Comparison of ENCODE assay signal across 1 cellular context in the genomic region with DNA sequence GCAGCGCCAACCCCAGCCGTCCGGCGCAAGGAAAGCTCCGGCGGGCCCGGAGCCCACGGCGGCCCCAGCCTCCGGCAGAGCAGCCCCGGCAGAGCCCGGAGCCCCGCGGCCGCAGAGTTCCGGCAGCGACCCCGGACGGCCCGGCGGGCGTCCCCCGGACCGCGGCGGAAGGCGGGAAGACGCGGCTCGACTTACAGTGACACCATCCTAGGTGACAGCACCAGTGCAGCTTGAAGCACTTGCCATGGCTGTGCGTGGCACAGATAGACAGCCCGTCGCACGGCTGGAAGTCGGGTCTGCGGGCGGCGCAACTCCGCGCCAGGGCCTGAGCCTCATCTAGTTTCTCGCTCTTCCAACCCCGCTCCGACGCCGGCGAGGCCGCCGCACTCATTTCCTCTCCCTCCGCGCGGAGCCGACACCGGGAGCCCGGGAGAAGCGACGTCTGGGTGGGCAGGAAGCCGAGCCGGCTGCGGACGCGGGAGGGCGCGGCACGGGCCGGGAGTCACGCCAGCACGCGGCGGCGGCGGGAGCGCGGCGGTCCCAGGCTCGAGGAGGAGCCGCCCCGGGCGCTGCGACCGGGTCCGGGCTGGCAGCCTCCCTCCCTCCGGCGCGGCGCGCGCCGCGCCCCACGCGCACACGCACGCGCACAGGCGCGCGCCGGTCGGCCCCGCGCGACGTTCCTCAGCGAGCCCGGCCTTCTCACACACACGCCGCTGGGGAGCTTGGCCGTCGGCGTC.
TF ChIP-seq lines count a peak whose summit lies in the region.

A gene with protein sequence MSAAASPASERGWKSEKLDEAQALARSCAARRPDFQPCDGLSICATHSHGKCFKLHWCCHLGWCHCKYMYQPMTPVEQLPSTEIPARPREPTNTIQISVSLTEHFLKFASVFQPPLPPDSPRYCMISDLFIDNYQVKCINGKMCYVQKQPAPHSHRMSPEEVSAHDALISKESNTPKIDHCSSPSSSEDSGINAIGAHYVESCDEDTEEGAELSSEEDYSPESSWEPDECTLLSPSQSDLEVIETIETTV (minus strand): TSS at position 628 of the 737 bp plus-strand sequence. CDS start 237 bp downstream, at position 391.

TF ChIP-seq in HepG2, 621 proteins besides CTCF, POLR2A, EP300 and RAD21 (continued from another document and continues in another):
- TF ChIP-seq, protein P1, sequence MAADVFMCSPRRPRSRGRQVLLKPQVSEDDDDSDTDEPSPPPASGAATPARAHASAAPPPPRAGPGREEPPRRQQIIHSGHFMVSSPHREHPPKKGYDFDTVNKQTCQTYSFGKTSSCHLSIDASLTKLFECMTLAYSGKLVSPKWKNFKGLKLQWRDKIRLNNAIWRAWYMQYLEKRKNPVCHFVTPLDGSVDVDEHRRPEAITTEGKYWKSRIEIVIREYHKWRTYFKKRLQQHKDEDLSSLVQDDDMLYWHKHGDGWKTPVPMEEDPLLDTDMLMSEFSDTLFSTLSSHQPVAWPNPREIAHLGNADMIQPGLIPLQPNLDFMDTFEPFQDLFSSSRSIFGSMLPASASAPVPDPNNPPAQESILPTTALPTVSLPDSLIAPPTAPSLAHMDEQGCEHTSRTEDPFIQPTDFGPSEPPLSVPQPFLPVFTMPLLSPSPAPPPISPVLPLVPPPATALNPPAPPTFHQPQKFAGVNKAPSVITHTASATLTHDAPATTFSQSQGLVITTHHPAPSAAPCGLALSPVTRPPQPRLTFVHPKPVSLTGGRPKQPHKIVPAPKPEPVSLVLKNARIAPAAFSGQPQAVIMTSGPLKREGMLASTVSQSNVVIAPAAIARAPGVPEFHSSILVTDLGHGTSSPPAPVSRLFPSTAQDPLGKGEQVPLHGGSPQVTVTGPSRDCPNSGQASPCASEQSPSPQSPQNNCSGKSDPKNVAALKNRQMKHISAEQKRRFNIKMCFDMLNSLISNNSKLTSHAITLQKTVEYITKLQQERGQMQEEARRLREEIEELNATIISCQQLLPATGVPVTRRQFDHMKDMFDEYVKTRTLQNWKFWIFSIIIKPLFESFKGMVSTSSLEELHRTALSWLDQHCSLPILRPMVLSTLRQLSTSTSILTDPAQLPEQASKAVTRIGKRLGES (CRISPR knock-in tag; IDR thresholded peaks at IDR 0.05; ENCODE audit: borderline replicate concordance) = 0 out of 2 replicates have a peak, but pooled peaks have one; percentile 67
- TF ChIP-seq, protein P2, sequence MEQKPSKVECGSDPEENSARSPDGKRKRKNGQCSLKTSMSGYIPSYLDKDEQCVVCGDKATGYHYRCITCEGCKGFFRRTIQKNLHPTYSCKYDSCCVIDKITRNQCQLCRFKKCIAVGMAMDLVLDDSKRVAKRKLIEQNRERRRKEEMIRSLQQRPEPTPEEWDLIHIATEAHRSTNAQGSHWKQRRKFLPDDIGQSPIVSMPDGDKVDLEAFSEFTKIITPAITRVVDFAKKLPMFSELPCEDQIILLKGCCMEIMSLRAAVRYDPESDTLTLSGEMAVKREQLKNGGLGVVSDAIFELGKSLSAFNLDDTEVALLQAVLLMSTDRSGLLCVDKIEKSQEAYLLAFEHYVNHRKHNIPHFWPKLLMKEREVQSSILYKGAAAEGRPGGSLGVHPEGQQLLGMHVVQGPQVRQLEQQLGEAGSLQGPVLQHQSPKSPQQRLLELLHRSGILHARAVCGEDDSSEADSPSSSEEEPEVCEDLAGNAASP (CRISPR knock-in tag; IDR thresholded peaks at IDR 0.05; ENCODE audit: borderline replicate concordance) = no peak
- TF ChIP-seq HOXA9 (CRISPR knock-in tag; IDR thresholded peaks at IDR 0.05; ENCODE audit: borderline replicate concordance) (0 out of 2 replicates have a peak, but pooled peaks have one; percentile 84), MXD4 (CRISPR knock-in tag; IDR thresholded peaks at IDR 0.05) (no peak), RAD51 (IDR thresholded peaks at IDR 0.05; ENCODE audit: borderline replicate concordance) (no peak), CENPT (CRISPR knock-in tag; IDR thresholded peaks at IDR 0.05; ENCODE audit: low read depth) (no peak; the same call in 1 of the 2 replicates), RFX5 (IDR thresholded peaks at IDR 0.05; ENCODE audit: low read depth, low read length) (no peak), ZNF549 (CRISPR knock-in tag; IDR thresholded peaks at IDR 0.05) (no peak), RBM39 (IDR thresholded peaks at IDR 0.05; ENCODE audit: low read depth, low read length, poor library complexity, severe bottlenecking) (no peak), REL (CRISPR knock-in tag; conservative IDR thresholded peaks at IDR 0.05) (peak; percentile 82; the same call in 1 of the 2 replicates), LCORL (IDR thresholded peaks at IDR 0.05) (no peak), LCORL (CRISPR knock-in tag; IDR thresholded peaks at IDR 0.05) (no peak), ZFP1 (CRISPR knock-in tag; IDR thresholded peaks at IDR 0.05) (no peak), ZNF24 (IDR thresholded peaks at IDR 0.05) (no peak), ZNF121 (CRISPR knock-in tag; IDR thresholded peaks at IDR 0.05) (no peak), ZNF253 (CRISPR knock-in tag; IDR thresholded peaks at IDR 0.05; ENCODE audit: borderline replicate concordance) (0 out of 2 replicates have a peak, but pooled peaks have one; percentile 27), ELF3 (CRISPR knock-in tag; IDR thresholded peaks at IDR 0.05) (no peak), PHF8 (CRISPR knock-in tag; IDR thresholded peaks at IDR 0.05) (no peak; the same call in 1 of the 2 replicates), ZNF703 (CRISPR knock-in tag; IDR thresholded peaks at IDR 0.05; ENCODE audit: borderline replicate concordance) (no peak), MAZ (IDR thresholded peaks at IDR 0.05; ENCODE audit: borderline replicate concordance, low read depth, low read length) (no peak), MAZ (CRISPR knock-in tag; IDR thresholded peaks at IDR 0.05; ENCODE audit: low read depth) (peak; percentile 30; the same call in 1 of the 2 replicates), ZNF775 (CRISPR knock-in tag; IDR thresholded peaks at IDR 0.05; ENCODE audit: borderline replicate concordance) (no peak), ZNF430 (CRISPR knock-in tag; IDR thresholded peaks at IDR 0.05) (no peak)
- TF ChIP-seq, protein P3, sequence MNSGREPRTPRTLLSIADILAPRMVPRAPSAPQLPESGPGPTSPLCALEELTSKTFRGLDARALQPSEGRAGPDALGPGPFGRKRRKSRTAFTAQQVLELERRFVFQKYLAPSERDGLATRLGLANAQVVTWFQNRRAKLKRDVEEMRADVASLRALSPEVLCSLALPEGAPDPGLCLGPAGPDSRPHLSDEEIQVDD (CRISPR knock-in tag; IDR thresholded peaks at IDR 0.05; ENCODE audit: borderline replicate concordance) = no peak
- TF ChIP-seq, protein P4, sequence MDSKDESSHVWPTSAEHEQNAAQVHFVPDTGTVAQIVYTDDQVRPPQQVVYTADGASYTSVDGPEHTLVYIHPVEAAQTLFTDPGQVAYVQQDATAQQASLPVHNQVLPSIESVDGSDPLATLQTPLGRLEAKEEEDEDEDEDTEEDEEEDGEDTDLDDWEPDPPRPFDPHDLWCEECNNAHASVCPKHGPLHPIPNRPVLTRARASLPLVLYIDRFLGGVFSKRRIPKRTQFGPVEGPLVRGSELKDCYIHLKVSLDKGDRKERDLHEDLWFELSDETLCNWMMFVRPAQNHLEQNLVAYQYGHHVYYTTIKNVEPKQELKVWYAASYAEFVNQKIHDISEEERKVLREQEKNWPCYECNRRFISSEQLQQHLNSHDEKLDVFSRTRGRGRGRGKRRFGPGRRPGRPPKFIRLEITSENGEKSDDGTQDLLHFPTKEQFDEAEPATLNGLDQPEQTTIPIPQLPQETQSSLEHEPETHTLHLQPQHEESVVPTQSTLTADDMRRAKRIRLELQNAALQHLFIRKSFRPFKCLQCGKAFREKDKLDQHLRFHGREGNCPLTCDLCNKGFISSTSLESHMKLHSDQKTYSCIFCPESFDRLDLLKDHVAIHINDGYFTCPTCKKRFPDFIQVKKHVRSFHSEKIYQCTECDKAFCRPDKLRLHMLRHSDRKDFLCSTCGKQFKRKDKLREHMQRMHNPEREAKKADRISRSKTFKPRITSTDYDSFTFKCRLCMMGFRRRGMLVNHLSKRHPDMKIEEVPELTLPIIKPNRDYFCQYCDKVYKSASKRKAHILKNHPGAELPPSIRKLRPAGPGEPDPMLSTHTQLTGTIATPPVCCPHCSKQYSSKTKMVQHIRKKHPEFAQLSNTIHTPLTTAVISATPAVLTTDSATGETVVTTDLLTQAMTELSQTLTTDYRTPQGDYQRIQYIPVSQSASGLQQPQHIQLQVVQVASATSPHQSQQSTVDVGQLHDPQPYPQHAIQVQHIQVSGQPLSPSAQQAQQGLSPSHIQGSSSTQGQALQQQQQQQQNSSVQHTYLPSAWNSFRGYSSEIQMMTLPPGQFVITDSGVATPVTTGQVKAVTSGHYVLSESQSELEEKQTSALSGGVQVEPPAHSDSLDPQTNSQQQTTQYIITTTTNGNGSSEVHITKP (CRISPR knock-in tag; IDR thresholded peaks at IDR 0.05; ENCODE audit: low read depth) = no peak
- TF ChIP-seq, protein P5, sequence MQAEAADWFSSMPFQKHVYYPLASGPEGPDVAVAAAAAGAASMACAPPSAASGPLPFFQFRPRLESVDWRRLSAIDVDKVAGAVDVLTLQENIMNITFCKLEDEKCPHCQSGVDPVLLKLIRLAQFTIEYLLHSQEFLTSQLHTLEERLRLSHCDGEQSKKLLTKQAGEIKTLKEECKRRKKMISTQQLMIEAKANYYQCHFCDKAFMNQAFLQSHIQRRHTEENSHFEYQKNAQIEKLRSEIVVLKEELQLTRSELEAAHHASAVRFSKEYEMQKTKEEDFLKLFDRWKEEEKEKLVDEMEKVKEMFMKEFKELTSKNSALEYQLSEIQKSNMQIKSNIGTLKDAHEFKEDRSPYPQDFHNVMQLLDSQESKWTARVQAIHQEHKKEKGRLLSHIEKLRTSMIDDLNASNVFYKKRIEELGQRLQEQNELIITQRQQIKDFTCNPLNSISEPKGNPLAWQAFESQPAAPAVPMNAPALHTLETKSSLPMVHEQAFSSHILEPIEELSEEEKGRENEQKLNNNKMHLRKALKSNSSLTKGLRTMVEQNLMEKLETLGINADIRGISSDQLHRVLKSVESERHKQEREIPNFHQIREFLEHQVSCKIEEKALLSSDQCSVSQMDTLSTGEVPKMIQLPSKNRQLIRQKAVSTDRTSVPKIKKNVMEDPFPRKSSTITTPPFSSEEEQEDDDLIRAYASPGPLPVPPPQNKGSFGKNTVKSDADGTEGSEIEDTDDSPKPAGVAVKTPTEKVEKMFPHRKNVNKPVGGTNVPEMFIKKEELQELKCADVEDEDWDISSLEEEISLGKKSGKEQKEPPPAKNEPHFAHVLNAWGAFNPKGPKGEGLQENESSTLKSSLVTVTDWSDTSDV (CRISPR knock-in tag; IDR thresholded peaks at IDR 0.05) = 0 out of 2 replicates have a peak, but pooled peaks have one; percentile 31
- TF ChIP-seq, protein P6, sequence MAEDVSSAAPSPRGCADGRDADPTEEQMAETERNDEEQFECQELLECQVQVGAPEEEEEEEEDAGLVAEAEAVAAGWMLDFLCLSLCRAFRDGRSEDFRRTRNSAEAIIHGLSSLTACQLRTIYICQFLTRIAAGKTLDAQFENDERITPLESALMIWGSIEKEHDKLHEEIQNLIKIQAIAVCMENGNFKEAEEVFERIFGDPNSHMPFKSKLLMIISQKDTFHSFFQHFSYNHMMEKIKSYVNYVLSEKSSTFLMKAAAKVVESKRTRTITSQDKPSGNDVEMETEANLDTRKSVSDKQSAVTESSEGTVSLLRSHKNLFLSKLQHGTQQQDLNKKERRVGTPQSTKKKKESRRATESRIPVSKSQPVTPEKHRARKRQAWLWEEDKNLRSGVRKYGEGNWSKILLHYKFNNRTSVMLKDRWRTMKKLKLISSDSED (CRISPR knock-in tag; IDR thresholded peaks at IDR 0.05) = no peak
- TF ChIP-seq, protein P7, sequence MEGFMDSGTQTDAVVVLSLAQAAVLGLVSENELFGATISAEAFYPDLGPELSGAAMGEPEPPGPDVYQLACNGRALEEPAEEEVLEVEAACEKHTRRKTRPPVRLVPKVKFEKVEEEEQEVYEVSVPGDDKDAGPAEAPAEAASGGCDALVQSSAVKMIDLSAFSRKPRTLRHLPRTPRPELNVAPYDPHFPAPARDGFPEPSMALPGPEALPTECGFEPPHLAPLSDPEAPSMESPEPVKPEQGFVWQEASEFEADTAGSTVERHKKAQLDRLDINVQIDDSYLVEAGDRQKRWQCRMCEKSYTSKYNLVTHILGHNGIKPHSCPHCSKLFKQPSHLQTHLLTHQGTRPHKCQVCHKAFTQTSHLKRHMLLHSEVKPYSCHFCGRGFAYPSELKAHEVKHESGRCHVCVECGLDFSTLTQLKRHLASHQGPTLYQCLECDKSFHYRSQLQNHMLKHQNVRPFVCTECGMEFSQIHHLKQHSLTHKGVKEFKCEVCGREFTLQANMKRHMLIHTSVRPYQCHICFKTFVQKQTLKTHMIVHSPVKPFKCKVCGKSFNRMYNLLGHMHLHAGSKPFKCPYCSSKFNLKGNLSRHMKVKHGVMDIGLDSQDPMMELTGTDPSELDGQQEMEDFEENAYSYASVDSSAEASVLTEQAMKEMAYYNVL (CRISPR knock-in tag; IDR thresholded peaks at IDR 0.05; ENCODE audit: borderline replicate concordance) = no peak
- TF ChIP-seq, protein P8, sequence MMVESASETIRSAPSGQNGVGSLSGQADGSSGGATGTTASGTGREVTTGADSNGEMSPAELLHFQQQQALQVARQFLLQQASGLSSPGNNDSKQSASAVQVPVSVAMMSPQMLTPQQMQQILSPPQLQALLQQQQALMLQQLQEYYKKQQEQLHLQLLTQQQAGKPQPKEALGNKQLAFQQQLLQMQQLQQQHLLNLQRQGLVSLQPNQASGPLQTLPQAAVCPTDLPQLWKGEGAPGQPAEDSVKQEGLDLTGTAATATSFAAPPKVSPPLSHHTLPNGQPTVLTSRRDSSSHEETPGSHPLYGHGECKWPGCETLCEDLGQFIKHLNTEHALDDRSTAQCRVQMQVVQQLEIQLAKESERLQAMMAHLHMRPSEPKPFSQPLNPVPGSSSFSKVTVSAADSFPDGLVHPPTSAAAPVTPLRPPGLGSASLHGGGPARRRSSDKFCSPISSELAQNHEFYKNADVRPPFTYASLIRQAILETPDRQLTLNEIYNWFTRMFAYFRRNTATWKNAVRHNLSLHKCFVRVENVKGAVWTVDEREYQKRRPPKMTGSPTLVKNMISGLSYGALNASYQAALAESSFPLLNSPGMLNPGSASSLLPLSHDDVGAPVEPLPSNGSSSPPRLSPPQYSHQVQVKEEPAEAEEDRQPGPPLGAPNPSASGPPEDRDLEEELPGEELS (CRISPR knock-in tag; IDR thresholded peaks at IDR 0.05) = no peak
- TF ChIP-seq, protein P9, sequence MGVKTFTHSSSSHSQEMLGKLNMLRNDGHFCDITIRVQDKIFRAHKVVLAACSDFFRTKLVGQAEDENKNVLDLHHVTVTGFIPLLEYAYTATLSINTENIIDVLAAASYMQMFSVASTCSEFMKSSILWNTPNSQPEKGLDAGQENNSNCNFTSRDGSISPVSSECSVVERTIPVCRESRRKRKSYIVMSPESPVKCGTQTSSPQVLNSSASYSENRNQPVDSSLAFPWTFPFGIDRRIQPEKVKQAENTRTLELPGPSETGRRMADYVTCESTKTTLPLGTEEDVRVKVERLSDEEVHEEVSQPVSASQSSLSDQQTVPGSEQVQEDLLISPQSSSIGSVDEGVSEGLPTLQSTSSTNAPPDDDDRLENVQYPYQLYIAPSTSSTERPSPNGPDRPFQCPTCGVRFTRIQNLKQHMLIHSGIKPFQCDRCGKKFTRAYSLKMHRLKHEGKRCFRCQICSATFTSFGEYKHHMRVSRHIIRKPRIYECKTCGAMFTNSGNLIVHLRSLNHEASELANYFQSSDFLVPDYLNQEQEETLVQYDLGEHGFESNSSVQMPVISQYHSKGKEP (CRISPR knock-in tag; IDR thresholded peaks at IDR 0.05) = no peak
